ENCODE assay signal across 9 cellular contexts in genomic region chr7:25098096-25099046, GRCh38. TPM values are rescaled to one million over a fixed set of nuclear protein-coding genes. Genes with fewer than 3 reads are reported as not detected.
A peak's percentile ranks its signal among the peaks of the same experiment; 100 is the strongest.
DNase-seq lines count a peak whose midpoint lies in the region; ATAC-seq and TF ChIP-seq lines count a peak whose summit lies in the region.
"Had no signal": no experiment of that assay in that cellular context is flagged by ENCODE, and none has a peak within 500 bp of the region (broad histone marks: within the 10 kb centered on the region; RNA-seq: fewer than 3 reads in every experiment).

No MANE protein-coding gene starts in this region.

- no peaks in the 10 kb centered on the region for H3K79me2 ChIP-seq in GM23338 (replicated peaks; ENCODE audit: insufficient read depth)

- TF ChIP-seq POLR2A in NB4 (IDR thresholded peaks at IDR 0.05; ENCODE audit: extremely low read depth, insufficient read length) (no peak), gastrocnemius medialis (IDR thresholded peaks at IDR 0.05) (no peak)

- no peaks in the 10 kb centered on the region for H3K9me2 ChIP-seq in GM23338 (ENCODE audit: insufficient read depth)

- no peak overlapping the region for H3K4me2 ChIP-seq in GM23338

- no peaks in the 10 kb centered on the region for H3K4me1 ChIP-seq in GM23338 (ENCODE audit: insufficient read depth)
- H3K4me1 ChIP-seq in gastrocnemius medialis = peaks cover 0 to 4% of the 10 kb centered on the region in 2 donors

- H3K36me3 ChIP-seq in GM23338 (ENCODE audit: insufficient read depth) (no peaks in the 10 kb centered on the region), gastrocnemius medialis (no peaks in the 10 kb centered on the region)

- H3K27me3 Mint-ChIP-seq in GM23338 (ENCODE audit: insufficient read depth, low read depth, poor library complexity) (peaks cover 7% of the 10 kb centered on the region), T-cell (no peaks in the 10 kb centered on the region)
- H3K27me3 Mint-ChIP-seq: activated naive CD4-positive, alpha-beta T cell treated with anti-CD3 and anti-CD28 coated beads, Interleukin-2, amount 50 U/mL, for 24 hours had no signal

- H2AFZ ChIP-seq in GM23338 = no peak overlapping the region

- H4K20me1 ChIP-seq in GM23338 (replicated peaks; ENCODE audit: insufficient read depth) = no peaks in the 10 kb centered on the region

- H3K9me3 Mint-ChIP-seq in GM23338 (0 out of 3 replicates have a peak, but pooled peaks cover 2% of the 10 kb centered on the region), T-cell (no peaks in the 10 kb centered on the region)
- H3K9me3 Mint-ChIP-seq: activated naive CD4-positive, alpha-beta T cell treated with anti-CD3 and anti-CD28 coated beads, Interleukin-2, amount 50 U/mL, for 24 hours had no signal

- peaks cover 2% of the 10 kb centered on the region; the same call in 1 of the 3 replicates for H3K36me3 Mint-ChIP-seq in GM23338 (ENCODE audit: low read depth)
- H3K36me3 Mint-ChIP-seq in T-cell = no peaks in the 10 kb centered on the region
- H3K36me3 Mint-ChIP-seq: activated naive CD4-positive, alpha-beta T cell treated with anti-CD3 and anti-CD28 coated beads, Interleukin-2, amount 50 U/mL, for 24 hours had no signal

- intact Hi-C loops in gastrocnemius medialis (cut with DNase I; ENCODE audit: low total_unique reads) = loop anchor here (10.0 kb wide), 1 partner anchor 524 kb away; the partner anchor contains the start of gene PALS2

- no peaks in the 10 kb centered on the region for H3F3A ChIP-seq in GM23338 (replicated peaks; ENCODE audit: low read depth)

- DNase-seq in DMS79 treated with DMSO at 0.1 percent for 48 hours (lab: John Stamatoyannopoulos, UW) = peak; percentile 53
- DNase-seq in GM23338 (ENCODE audit: low spot score) = peak; percentile 83
- DNase-seq in NB4 (ENCODE audit: low read depth) = peak; percentile 82
- peak in 33 of 34 experiments; percentile 19 to 56 (median 46) for DNase-seq in T-cell
- DNase-seq in anterior cingulate cortex (lab: John Stamatoyannopoulos, UW) = peak in 41 of 58 donors; percentile 1 to 69 (median 12)
- DNase-seq in hepatic stellate cell (ENCODE audit: low spot score) = peak; percentile 61
- peak; percentile 20 to 30 for DNase-seq in gastrocnemius medialis
- DNase-seq in omental fat pad (ENCODE audit: low spot score) = no peak

- H3K27ac ChIP-seq in GM23338 (ENCODE audit: low read depth) (no peak overlapping the region), gastrocnemius medialis (no peak overlapping the region)

- no peaks in the 10 kb centered on the region for H3K9me3 ChIP-seq in gastrocnemius medialis

- peaks cover 2% of the 10 kb centered on the region; the same call in 1 of the 3 replicates for H3K4me1 Mint-ChIP-seq in GM23338
- peaks cover 4 to 9% (median 5%) of the 10 kb centered on the region in 3 donors for H3K4me1 Mint-ChIP-seq in T-cell

- ATAC-seq in GM23338 (peak; percentile 81), T-cell (replicated peaks in 1 of 4) (peak; percentile 68 to 83 (median 72)), gastrocnemius medialis (peak; percentile 59 to 63), omental fat pad (ENCODE audit: low FRiP score) (no peak)

- H3K4me3 ChIP-seq in GM23338 = no peak overlapping the region
- no peak overlapping the region for H3K4me3 ChIP-seq in NB4 (ENCODE audit: low read depth, low read length)
- no peak overlapping the region for H3K4me3 ChIP-seq in gastrocnemius medialis

- no peaks in the 10 kb centered on the region for H3K27me3 ChIP-seq in GM23338 (ENCODE audit: insufficient read depth)
- H3K27me3 ChIP-seq in gastrocnemius medialis = no peaks in the 10 kb centered on the region

- CTCF ChIA-PET in T-cell (lab: Charles Lee) = interaction anchor here (0.6 to 2.6 kb wide), 56 partner anchors 9 to 1920 kb away, joined by 3 to 28 read pairs (median 4); partner anchors contain the start of genes CYCS (in 1 of the 2) and MALSU1 (in 1 of the 2)

- POLR2A ChIA-PET in T-cell (lab: Charles Lee) = interaction anchor here in 1 of 2 donors (1.0 kb wide), 1 partner anchor 278 kb away, joined by 10 read pairs; no protein-coding TSS in a partner anchor

- H3K27ac Mint-ChIP-seq in GM23338 = no peak overlapping the region
- H3K27ac Mint-ChIP-seq in T-cell = no peak overlapping the region
- H3K27ac Mint-ChIP-seq: activated naive CD4-positive, alpha-beta T cell treated with anti-CD3 and anti-CD28 coated beads, Interleukin-2, amount 50 U/mL, for 24 hours had no signal

- 0 out of 3 replicates have a peak overlapping the region, but pooled peaks have one; percentile 29 for H3K4me3 Mint-ChIP-seq in GM23338
- H3K4me3 Mint-ChIP-seq in T-cell = no peak overlapping the region
- H3K4me3 Mint-ChIP-seq: activated naive CD4-positive, alpha-beta T cell treated with anti-CD3 and anti-CD28 coated beads, Interleukin-2, amount 50 U/mL, for 24 hours had no signal

- peak; percentile 95 to 100 for TF ChIP-seq CTCF in GM23338 (conservative IDR thresholded peaks at IDR 0.05; ENCODE audit: low read depth in 2 of 2)
- TF ChIP-seq CTCF in NB4 (IDR thresholded peaks at IDR 0.05; ENCODE audit: low read depth, low read length) = peak; percentile 97
- TF ChIP-seq CTCF in gastrocnemius medialis (IDR thresholded peaks at IDR 0.05 in 4 of 5, conservative IDR thresholded peaks at IDR 0.05 in 1 of 5) = peak; percentile 48 to 84 (median 52)
- TF ChIP-seq CTCF in omental fat pad (IDR thresholded peaks at IDR 0.05) = peak in 1 of 3 donors; percentile 61

- in situ Hi-C loops in gastrocnemius medialis (cut with MboI; ENCODE audit: low sequenced_read_pairs in 4 of 4) = no loop called here

TF ChIP-seq in GM23338, 12 proteins besides CTCF, POLR2A, EP300 and RAD21 (continues in another document):
- TF ChIP-seq ZNF462 (CRISPR knock-in tag; IDR thresholded peaks at IDR 0.05) = no peak

RNA-seq across cellular contexts. Expression of gene CYCS, which starts 26.7 kb away (rescaled TPM):
- total RNA-seq in GM23338 (2014; rRNA removed; shearing (Covaris generic)) = 131 and 158 TPM in 2 replicates
- polyA plus RNA-seq in GM23338 (2016; fragmentation: Nextera tagmentation; extraction: Ambion mirVana) = 385 and 468 TPM in 2 replicates
- total RNA-seq in T-cell (100 to 1,000 TPM in 2 of 5 donors, 10 to 100 TPM in 3; 45.0 to 136 (median 47.3) TPM), gastrocnemius medialis (100 to 1,000 TPM in 2 of 4 donors, 10 to 100 TPM in 2; 97.9 to 186 (median 109) TPM), omental fat pad (10 to 100 TPM; 40.8 to 84.4 (median 56.1) TPM)
